ENCODE assay signal across 10 cellular contexts in genomic region chr2:150507071-150507470, GRCh38.
"Had no signal": no experiment of that assay in that cellular context is flagged by ENCODE, and none has a peak within 500 bp of the region (broad histone marks: within the 10 kb centered on the region; RNA-seq: fewer than 3 reads in every experiment).

No MANE protein-coding gene starts in this region.

- ATAC-seq: HCT116, HepG2, K562 had no signal

- H3K36me3 ChIP-seq: HAP-1 had no signal

- H3K9ac ChIP-seq: GM23248 had no signal

- H3K27ac ChIP-seq: GM23248, HL-60 had no signal

- H3K4me3 Mint-ChIP-seq: HFFc6 had no signal

- H3K4me3 ChIP-seq: GM23248, HAP-1, K562 had no signal

- H3K9me3 ChIP-seq: HAP-1 had no signal

- H2AFZ ChIP-seq: GM23248 had no signal

- DNase-seq: GM23248, GOT3, H7, HFFc6, KG1 had no signal

- H3K4me1 ChIP-seq: HAP-1 had no signal

- H3K27ac Mint-ChIP-seq: HFFc6 had no signal
